8 cellular contexts compared by ENCODE assay signal in the genomic region with DNA sequence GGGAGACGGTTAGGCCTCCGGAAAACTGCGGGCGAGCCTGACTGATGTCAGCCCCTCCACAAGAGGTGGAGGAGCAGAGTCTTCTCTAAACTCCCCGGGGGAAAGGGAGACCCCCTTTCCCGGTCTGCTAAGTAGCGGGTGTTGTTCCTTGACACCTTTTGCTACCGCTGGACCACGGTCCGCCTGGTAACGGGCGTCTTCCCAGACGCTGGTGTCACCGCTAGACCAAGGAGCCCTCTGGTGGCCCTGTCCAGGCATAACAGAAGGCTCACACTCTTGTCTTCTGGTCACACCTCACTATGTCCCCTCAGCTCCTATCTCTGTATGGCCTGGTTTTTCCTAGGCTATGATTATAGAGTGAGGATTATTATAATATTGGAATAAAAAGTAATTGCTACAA.
DNase-seq lines count a peak whose midpoint lies in the region; ATAC-seq, FAIRE-seq and TF ChIP-seq lines count a peak whose summit lies in the region.
"Not testable (repeated sequence)": the region's sequence is repeated elsewhere in the genome, so short reads cannot be mapped to it uniquely, and the experiment has no call there.

No MANE protein-coding gene starts in this region.

- not testable (repeated sequence) for H3K14ac ChIP-seq in H9 (ENCODE audit: insufficient read depth, low read length)

- POLR2A ChIA-PET in PC-9 (lab: Charles Lee; ENCODE audit: unreplicated experiment); HepG2 (lab: Yijun Ruan, JAX): not testable (repeated sequence)

- H3K79me2 ChIP-seq in H9 (ENCODE audit: insufficient read depth, low read length); PC-9 (ENCODE audit: low read depth); HepG2 (ENCODE audit: insufficient read depth, low read length): not testable (repeated sequence)

- peak; percentile 32 for TF ChIP-seq CTCF in 22Rv1 (IDR thresholded peaks at IDR 0.05)
- not testable (repeated sequence) for TF ChIP-seq CTCF in Calu3 (IDR thresholded peaks at IDR 0.05; ENCODE audit: unreplicated experiment); WERI-Rb-1 (IDR thresholded peaks at IDR 0.05; ENCODE audit: low read depth, low read length); HepG2 (CRISPR knock-in tag; IDR thresholded peaks at IDR 0.05)
- peak; percentile 58; the same call in 2 of the 3 replicates for TF ChIP-seq CTCF in H9 (conservative IDR thresholded peaks at IDR 0.05)
- TF ChIP-seq CTCF in PC-9 (conservative IDR thresholded peaks at IDR 0.05) = peak; percentile 38
- peak; percentile 61 for TF ChIP-seq CTCF in endodermal cell (conservative IDR thresholded peaks at IDR 0.05)
- TF ChIP-seq CTCF in progenitor cell of endocrine pancreas (IDR thresholded peaks at IDR 0.05; ENCODE audit: unreplicated experiment) = peak; percentile 13

- H3T11ph ChIP-seq in H9 (ENCODE audit: low read length) = not testable (repeated sequence)

- H3K23ac ChIP-seq in H9 (ENCODE audit: insufficient read length, low read depth, low read length) = not testable (repeated sequence)

- not testable (repeated sequence) for H4K91ac ChIP-seq in H9 (ENCODE audit: insufficient read length, low read depth, low read length)

- H3K9me3 ChIP-seq in H9 (ENCODE audit: control insufficient read depth, low read depth, low read length); PC-9 (ENCODE audit: insufficient read depth, low read depth); WERI-Rb-1 (ENCODE audit: severe bottlenecking); endodermal cell (ENCODE audit: control insufficient read depth, low read length); HepG2 (ENCODE audit: low read length): not testable (repeated sequence)

- H3K27me3 Mint-ChIP-seq in Calu3 (ENCODE audit: unreplicated experiment); H9 (ENCODE audit: low read depth); endodermal cell (ENCODE audit: insufficient read depth); progenitor cell of endocrine pancreas: not testable (repeated sequence)

- peak; percentile 1 for DNase-seq in Calu3
- DNase-seq in H9 = peak; percentile 29
- DNase-seq in PC-9; endodermal cell; HepG2 (ENCODE audit: low spot score); progenitor cell of endocrine pancreas (ENCODE audit: low spot score, unreplicated experiment): not testable (repeated sequence)
- DNase-seq in WERI-Rb-1 = peak; percentile 12

- H4K5ac ChIP-seq in H9 (ENCODE audit: insufficient read length, low read depth, low read length) = not testable (repeated sequence)

- not testable (repeated sequence) for H3K79me1 ChIP-seq in H9 (ENCODE audit: insufficient read depth, low read depth, low read length, poor library complexity, severe bottlenecking)

- not testable (repeated sequence) for TF ChIP-seq RAD21 in HepG2 (CRISPR knock-in tag; IDR thresholded peaks at IDR 0.05)

- H2BK15ac ChIP-seq in H9 (ENCODE audit: low read depth, low read length) = not testable (repeated sequence)

- FAIRE-seq in HepG2 (lab: Jason Lieb, UNC) = not testable (repeated sequence)

- H4K8ac ChIP-seq in H9 (replicated peaks; ENCODE audit: insufficient read length, low read depth, low read length) = not testable (repeated sequence)

- not testable (repeated sequence) for H2AK5ac ChIP-seq in H9 (ENCODE audit: insufficient read length, low read length)

- not testable (repeated sequence) for H3K56ac ChIP-seq in H9 (ENCODE audit: insufficient read length, low read depth, low read length)

- H3K36me3 Mint-ChIP-seq in Calu3 (ENCODE audit: insufficient read depth, unreplicated experiment); endodermal cell (ENCODE audit: low read depth); progenitor cell of endocrine pancreas (ENCODE audit: insufficient read depth): not testable (repeated sequence)
- H3K36me3 Mint-ChIP-seq in H9 (ENCODE audit: insufficient read depth in 1 of 3, low read depth in 3 of 3) = peaks cover 4 to 11% (median 4%) of the 10 kb centered on the region in 3 experiments; a peak in 6 of 7 replicates

- CTCF ChIA-PET in Calu3 (lab: Charles Lee); PC-9 (lab: Charles Lee); HepG2 (lab: Yijun Ruan, JAX; ENCODE audit: low intra/inter-chr PET ratio, low total read pairs): not testable (repeated sequence)

- H3K27ac ChIP-seq in 22Rv1; H9 (ENCODE audit: insufficient read length, low read depth, low read length); PC-9; WERI-Rb-1; endodermal cell (ENCODE audit: low read depth, low read length); HepG2 (ENCODE audit: extremely low read length, insufficient read depth, low read length): not testable (repeated sequence)

- BruUV-seq in Calu3 (replicated peaks; lab: Mats Ljungman, UMichigan); PC-9 (replicated peaks; lab: Mats Ljungman, UMichigan); HepG2 (replicated peaks; lab: Mats Ljungman, UMichigan): not testable (repeated sequence)

- H2BK120ac ChIP-seq in H9 (ENCODE audit: low read depth, low read length, poor library complexity, severe bottlenecking) = not testable (repeated sequence)

- H2AFZ ChIP-seq in H9 (ENCODE audit: low read length); PC-9; HepG2 (ENCODE audit: low read length): not testable (repeated sequence)

- not testable (repeated sequence) for H3K4me3 ChIP-seq in PC-9; WERI-Rb-1 (ENCODE audit: low read depth, low read length); endodermal cell (ENCODE audit: low read length); HepG2 (replicated peaks in 1 of 3; ENCODE audit: insufficient read depth in 1 of 3, low read depth in 2 of 3, low read length in 3 of 3)

- H3K4ac ChIP-seq in H9 (ENCODE audit: low read depth, low read length) = not testable (repeated sequence)

- not testable (repeated sequence) for H3F3A ChIP-seq in PC-9 (ENCODE audit: insufficient read depth, low read depth)

- H3K27ac Mint-ChIP-seq in Calu3 (ENCODE audit: unreplicated experiment); H9; endodermal cell; progenitor cell of endocrine pancreas: not testable (repeated sequence)

- not testable (repeated sequence) for ATAC-seq in HepG2

- H2BK12ac ChIP-seq in H9 (ENCODE audit: insufficient read length, low read depth, low read length) = not testable (repeated sequence)

- in situ Hi-C loops in HepG2 (cut with HindIII; ENCODE audit: extremely low pct_ligation_motif_present, low pct_unique_long_range_greater_than_20kb) = not testable (repeated sequence)

- H3K36me3 ChIP-seq in PC-9 (ENCODE audit: low read depth); WERI-Rb-1; endodermal cell (ENCODE audit: control insufficient read depth, insufficient read depth, low read length); HepG2 (replicated peaks in 1 of 2; ENCODE audit: control insufficient read depth in 1 of 2, insufficient read depth in 2 of 2, low read length in 2 of 2): not testable (repeated sequence)

- no CpG with 5 or more reads among the region's 14 CpGs for WGBS in H9 (ENCODE audit: extremely low coverage, insufficient read length, low lambda C conversion rate)
- WGBS in endodermal cell (ENCODE audit: insufficient coverage in 1 of 2, insufficient read length in 1 of 2), 2 experiments = 86% methylated on average over 14 of the region's 14 CpGs; no CpG with 5 or more reads in 1 of the 2 experiments
- WGBS in HepG2 (ENCODE audit: low lambda C conversion rate) = 57% methylated on average over 8 of the region's 14 CpGs

- H3K4me3 Mint-ChIP-seq in Calu3 (ENCODE audit: low read depth, unreplicated experiment); H9; endodermal cell; progenitor cell of endocrine pancreas (ENCODE audit: low read depth): not testable (repeated sequence)

- not testable (repeated sequence) for TF ChIP-seq POLR2A in HepG2 (IDR thresholded peaks at IDR 0.05; ENCODE audit: insufficient read depth in 1 of 2, low read depth in 2 of 2, low read length in 2 of 2)

- not testable (repeated sequence) for H3K4me1 ChIP-seq in H9 (ENCODE audit: insufficient read depth, low read length); PC-9 (replicated peaks; ENCODE audit: insufficient read depth); endodermal cell (ENCODE audit: control insufficient read depth, insufficient read depth, low read length); HepG2 (ENCODE audit: insufficient read depth, low read length)

- H2BK5ac ChIP-seq in H9 (ENCODE audit: insufficient read length, low read length) = not testable (repeated sequence)

- H3K9ac ChIP-seq in H9 (ENCODE audit: extremely low read depth, insufficient read length, low read length); endodermal cell (ENCODE audit: extremely low read depth, low read length, poor library complexity, severe bottlenecking); HepG2 (ENCODE audit: insufficient read depth, low read depth, low read length): not testable (repeated sequence)

- not testable (repeated sequence) for H3K18ac ChIP-seq in H9 (ENCODE audit: insufficient read length, low read depth, low read length)

- not testable (repeated sequence) for H3K4me1 Mint-ChIP-seq in Calu3 (ENCODE audit: low read depth, unreplicated experiment); H9; progenitor cell of endocrine pancreas (ENCODE audit: low read depth)
- peaks cover 22% of the 10 kb centered on the region for H3K4me1 Mint-ChIP-seq in endodermal cell

- H3K27me3 ChIP-seq in H9 (ENCODE audit: insufficient read depth, low read length); PC-9 (ENCODE audit: insufficient read depth, low read depth); WERI-Rb-1 (ENCODE audit: insufficient read depth, low read depth, severe bottlenecking); endodermal cell (ENCODE audit: control insufficient read depth, insufficient read depth, low read length, poor library complexity, severe bottlenecking); HepG2 (ENCODE audit: control insufficient read depth in 1 of 2, insufficient read depth in 2 of 2, low read length in 2 of 2): not testable (repeated sequence)

- H4K20me1 ChIP-seq in H9 (ENCODE audit: control insufficient read depth, insufficient read depth, insufficient read length); PC-9 (ENCODE audit: insufficient read depth); HepG2 (ENCODE audit: insufficient read depth, low read length): not testable (repeated sequence)

- H3K9me2 ChIP-seq in PC-9 (ENCODE audit: insufficient read depth) = not testable (repeated sequence)

- not testable (repeated sequence) for H2BK20ac ChIP-seq in H9 (ENCODE audit: low read depth, low read length, poor library complexity, severe bottlenecking)

- not testable (repeated sequence) for H3K9me3 Mint-ChIP-seq in Calu3 (ENCODE audit: low read depth, unreplicated experiment); progenitor cell of endocrine pancreas (ENCODE audit: low read depth)
- peaks cover 14 to 15% of the 10 kb centered on the region in 2 experiments for H3K9me3 Mint-ChIP-seq in H9
- peaks cover 12% of the 10 kb centered on the region for H3K9me3 Mint-ChIP-seq in endodermal cell

- H3K4me2 ChIP-seq in H9 (ENCODE audit: insufficient read depth, insufficient read length, low read length); PC-9; HepG2 (ENCODE audit: low read depth, low read length): not testable (repeated sequence)

- TF ChIP-seq EP300 in HepG2 (IDR thresholded peaks at IDR 0.05; ENCODE audit: low read depth in 2 of 2, low read length in 2 of 2); HepG2 (CRISPR knock-in tag; IDR thresholded peaks at IDR 0.05; ENCODE audit: borderline replicate concordance): not testable (repeated sequence)

- not testable (repeated sequence) for H3K23me2 ChIP-seq in H9 (ENCODE audit: insufficient read length, low read depth, low read length, poor library complexity, severe bottlenecking)

- intact Hi-C loops in Calu3 (cut with micrococcal nuclease; ENCODE audit: unreplicated experiment) (loop anchor here (10.0 kb wide), 1 partner anchor 318 kb away; no protein-coding TSS in a partner anchor), HepG2 (cut with micrococcal nuclease; ENCODE audit: unreplicated experiment) (loop anchor here (5.0 kb wide), 1 partner anchor 476 kb away; no protein-coding TSS in a partner anchor)
- intact Hi-C loops in PC-9 (cut with micrococcal nuclease; ENCODE audit: unreplicated experiment) = not testable (repeated sequence)
